In the genomic region with DNA sequence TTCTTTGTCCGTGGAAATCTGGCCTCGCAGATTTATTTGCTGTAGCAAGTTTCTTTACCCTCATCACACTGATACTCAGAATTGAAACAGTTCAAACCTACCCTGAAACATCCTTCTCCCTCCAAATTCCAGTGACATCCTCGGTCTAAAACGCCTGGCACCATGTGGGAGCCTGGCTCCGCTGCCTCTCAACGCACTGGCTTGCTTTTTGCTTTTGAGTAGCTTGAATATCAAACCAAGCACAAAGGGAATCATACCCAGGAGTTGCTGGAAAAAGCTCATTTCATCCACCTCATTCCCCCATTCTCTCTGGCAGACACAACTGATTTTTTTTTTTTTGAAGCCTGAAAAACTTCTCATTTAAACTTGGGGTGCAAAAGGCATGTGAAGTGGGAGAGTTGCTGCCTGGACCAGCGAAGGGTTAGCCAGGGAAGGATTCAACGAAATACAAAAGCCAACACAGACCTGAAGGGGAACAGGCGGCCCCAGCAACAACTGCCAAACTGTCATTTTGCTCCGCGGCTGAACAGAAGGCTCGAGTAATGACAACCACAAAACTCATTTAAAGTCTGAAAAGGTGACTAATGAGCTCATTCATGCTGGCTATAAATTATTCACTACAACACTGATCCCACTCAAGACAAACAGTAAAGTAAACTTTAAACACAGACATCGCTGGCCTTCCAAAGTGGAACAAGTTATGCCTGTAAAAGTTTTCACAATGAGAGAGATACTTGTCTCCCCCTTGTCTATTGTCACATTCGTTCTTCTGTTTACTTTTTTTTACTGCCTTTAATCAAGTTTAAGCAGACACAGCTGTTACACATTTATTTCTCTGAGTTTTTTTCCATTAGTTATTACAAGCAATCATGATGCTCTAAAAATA, we compare ENCODE assay signal across 8 cellular contexts. TPM values are rescaled to one million over a fixed set of nuclear protein-coding genes. Genes with fewer than 3 reads are reported as not detected.
A peak's percentile ranks its signal among the peaks of the same experiment; 100 is the strongest.
DNase-seq lines count a peak whose midpoint lies in the region; ATAC-seq, FAIRE-seq and TF ChIP-seq lines count a peak whose summit lies in the region.

No MANE protein-coding gene starts in this region.

- H3K9me3 ChIP-seq in right cardiac atrium (ENCODE audit: control insufficient read depth, low read length) = no peaks in the 10 kb centered on the region
- no peaks in the 10 kb centered on the region for H3K9me3 ChIP-seq in skeletal muscle satellite cell (replicated peaks; ENCODE audit: low read length)

- intact Hi-C loops in right cardiac atrium (cut with DNase I) = loop anchor here in 1 of 4 donors (10.0 kb wide), 1 partner anchor 185 kb away; no protein-coding TSS in a partner anchor

- DNase-seq in GM12891 (ENCODE audit: insufficient read length, low spot score) (no peak), NCI-H524 (lab: John Stamatoyannopoulos, UW) (peak; percentile 57 to 84), right cardiac atrium (no peak), EL (no peak)

- peak overlapping the region; percentile 39 for H3K27ac ChIP-seq in right cardiac atrium (ENCODE audit: low read length)

- H3K4me3 Mint-ChIP-seq in activated T-helper 17 cell treated with anti-CD3 and anti-CD28 coated beads, Interleukin-2, amount 50 U/mL, for 72 hours = peak overlapping the region; percentile 87

- H3K36me3 ChIP-seq in skeletal muscle satellite cell (ENCODE audit: insufficient read depth, low read length) = no peaks in the 10 kb centered on the region

- FAIRE-seq in GM12891 (lab: Jason Lieb, UNC) = peak; percentile 50

- WGBS in right cardiac atrium = 42% methylated on average over 14 of the region's 14 CpGs

- peak overlapping the region; percentile 97 for H3K27ac Mint-ChIP-seq in activated T-helper 17 cell treated with anti-CD3 and anti-CD28 coated beads, Interleukin-2, amount 50 U/mL, for 72 hours

- H3K36me3 Mint-ChIP-seq in activated T-helper 17 cell treated with anti-CD3 and anti-CD28 coated beads, Interleukin-2, amount 50 U/mL, for 72 hours (ENCODE audit: low read depth) = peaks cover 6% of the 10 kb centered on the region

- H3K9ac ChIP-seq in skeletal muscle satellite cell (ENCODE audit: low read depth, low read length) = peak overlapping the region; percentile 77

- H3K4me1 Mint-ChIP-seq in activated T-helper 17 cell treated with anti-CD3 and anti-CD28 coated beads, Interleukin-2, amount 50 U/mL, for 72 hours = peaks cover 32% of the 10 kb centered on the region

- H3K4me2 ChIP-seq in skeletal muscle satellite cell (ENCODE audit: low read length) = peak overlapping the region; percentile 82

- H3K4me1 ChIP-seq in right cardiac atrium (ENCODE audit: control insufficient read depth, insufficient read depth, low read length) (peaks cover 10% of the 10 kb centered on the region), skeletal muscle satellite cell (ENCODE audit: control insufficient read depth, insufficient read depth, low read length) (peaks cover 64% of the 10 kb centered on the region)

- TF ChIP-seq POLR2A in GM12891 (IDR thresholded peaks at IDR 0.05; ENCODE audit: low read depth, low read length) = no peak

- peak; percentile 61 for ATAC-seq in activated T-helper 17 cell treated with anti-CD3 and anti-CD28 coated beads, Interleukin-2, amount 50 U/mL, for 72 hours (replicated peaks)
- ATAC-seq in right cardiac atrium (peak in 1 of 2 donors; percentile 35), HG02938 (IDR thresholded peaks at IDR 0.05; ENCODE audit: unreplicated experiment) (no peak), GM19397 (IDR thresholded peaks at IDR 0.05; ENCODE audit: unreplicated experiment) (no peak)

- H3K4me3 ChIP-seq in right cardiac atrium (ENCODE audit: low read length) = peak overlapping the region; percentile 49
- H3K4me3 ChIP-seq in skeletal muscle satellite cell (ENCODE audit: low read length) = peak overlapping the region; percentile 42

- H3K27me3 Mint-ChIP-seq in activated T-helper 17 cell treated with anti-CD3 and anti-CD28 coated beads, Interleukin-2, amount 50 U/mL, for 72 hours = no peaks in the 10 kb centered on the region

- H3K27me3 ChIP-seq in right cardiac atrium (ENCODE audit: control insufficient read depth, insufficient read depth) (no peaks in the 10 kb centered on the region), skeletal muscle satellite cell (ENCODE audit: control insufficient read depth, insufficient read depth, low read length) (no peaks in the 10 kb centered on the region)

- H3K9me3 Mint-ChIP-seq in activated T-helper 17 cell treated with anti-CD3 and anti-CD28 coated beads, Interleukin-2, amount 50 U/mL, for 72 hours = no peaks in the 10 kb centered on the region

TF ChIP-seq in GM12891, 5 proteins besides CTCF, POLR2A, EP300 and RAD21:
- TF ChIP-seq PAX5 (IDR thresholded peaks at IDR 0.05; ENCODE audit: insufficient read depth, low read length, severe bottlenecking) = no peak
- no peak for TF ChIP-seq POU2F2 (IDR thresholded peaks at IDR 0.05; ENCODE audit: low read depth, low read length)
- TF ChIP-seq SPI1 (IDR thresholded peaks at IDR 0.05; ENCODE audit: low read depth, low read length) = 0 out of 2 replicates have a peak, but pooled peaks have one; percentile 5
- no peak for TF ChIP-seq TAF1 (IDR thresholded peaks at IDR 0.05; ENCODE audit: low read depth, low read length)
- TF ChIP-seq POLR2AphosphoS5 (IDR thresholded peaks at IDR 0.05; ENCODE audit: low read depth, low read length) = no peak

RNA-seq across cellular contexts. Expression of a gene that starts 12.4 kb away (rescaled TPM):
- 15.4 TPM for polyA plus RNA-seq in GM12891 (2012; ENCODE audit: low read depth, missing spikeins)
- total RNA-seq in activated T-helper 17 cell treated with anti-CD3 and anti-CD28 coated beads, Interleukin-2, amount 50 U/mL, for 72 hours = 10 to 100 TPM; 56.9 to 82.3 TPM
- total RNA-seq in right cardiac atrium = 100 to 1,000 TPM; 116 to 146 (median 125) TPM
- 31.5 TPM for polyA plus RNA-seq in right cardiac atrium
- total RNA-seq in skeletal muscle satellite cell (2012; rRNA removed) = 19.4 and 22.6 TPM in 2 replicates

Comparison
In these comparisons a context has a peak if more than half of its experiments do, and no peak if none do; other contexts are left out.
1. DNase-seq: peak in NCI-H524 (2 of 2); none in GM12891 (single experiment), right cardiac atrium (0 of 3) and EL (single experiment).